ENCODE assay signal across 9 cellular contexts in the genomic region with DNA sequence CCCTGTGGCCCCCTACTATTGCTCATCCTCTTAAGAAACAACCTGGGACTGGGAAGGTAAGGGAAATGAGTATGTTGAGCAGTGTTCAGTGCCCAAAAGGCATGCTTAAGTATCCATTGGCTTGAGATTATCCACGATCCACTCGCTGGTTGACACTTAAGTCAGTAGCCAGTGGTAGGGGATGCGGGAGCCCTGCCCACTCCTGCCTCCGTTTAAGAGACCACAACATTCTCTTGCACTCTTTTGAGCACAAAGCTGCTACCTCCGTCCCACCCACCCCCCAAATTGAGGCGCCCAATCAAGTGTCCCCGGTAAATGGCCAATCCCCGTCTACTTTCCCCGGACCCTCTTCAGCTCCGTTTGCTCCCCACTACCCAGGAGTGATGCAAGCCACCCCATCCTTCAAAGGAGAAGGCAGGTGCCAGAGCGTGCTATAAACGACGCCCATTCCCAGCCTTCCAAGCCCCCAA. TPM values are rescaled to one million over a fixed set of nuclear protein-coding genes. Genes with fewer than 3 reads are reported as not detected.
DNase-seq lines count a peak whose midpoint lies in the region; ATAC-seq and FAIRE-seq lines count a peak whose summit lies in the region.
"Had no signal": no experiment of that assay in that cellular context is flagged by ENCODE, and none has a peak within 500 bp of the region (broad histone marks: within the 10 kb centered on the region; RNA-seq: fewer than 3 reads in every experiment).

No MANE protein-coding gene starts in this region.

- H3K4me3 Mint-ChIP-seq in dendritic cell treated with granulocyte-macrophage colony-stimulating factor and Interleukin-4, amounts not matched to agents 40 ng/mL and 50 ng/mL, for 4 days = peak overlapping the region; percentile 91
- peak overlapping the region; percentile 87 for H3K4me3 Mint-ChIP-seq in natural killer cell treated with Interleukin-12 subunit alpha and Interleukin-12 subunit beta and Interleukin-15 and Interleukin-18, amount 100 ng/mL, for 72 hours

- peaks cover 14% of the 10 kb centered on the region for H3K36me3 ChIP-seq in MG63

- peaks cover 34% of the 10 kb centered on the region for H3K36me3 Mint-ChIP-seq in dendritic cell treated with granulocyte-macrophage colony-stimulating factor and Interleukin-4, amounts not matched to agents 40 ng/mL and 50 ng/mL, for 4 days (ENCODE audit: low read depth)
- peaks cover 5% of the 10 kb centered on the region for H3K36me3 Mint-ChIP-seq in natural killer cell treated with Interleukin-12 subunit alpha and Interleukin-12 subunit beta and Interleukin-15 and Interleukin-18, amount 100 ng/mL, for 72 hours

- no peaks in the 10 kb centered on the region for H3K27me3 ChIP-seq in MG63

- no peaks in the 10 kb centered on the region for H3K9me3 ChIP-seq in MG63

- peaks cover 12% of the 10 kb centered on the region for H3K4me1 Mint-ChIP-seq in dendritic cell treated with granulocyte-macrophage colony-stimulating factor and Interleukin-4, amounts not matched to agents 40 ng/mL and 50 ng/mL, for 4 days (ENCODE audit: low read depth)
- peaks cover 0 to 8% of the 10 kb centered on the region in 2 donors for H3K4me1 Mint-ChIP-seq in natural killer cell treated with Interleukin-12 subunit alpha and Interleukin-12 subunit beta and Interleukin-15 and Interleukin-18, amount 100 ng/mL, for 72 hours (ENCODE audit: low read depth in 2 of 2)

- no peaks in the 10 kb centered on the region for H3K9me3 Mint-ChIP-seq in dendritic cell treated with granulocyte-macrophage colony-stimulating factor and Interleukin-4, amounts not matched to agents 40 ng/mL and 50 ng/mL, for 4 days
- H3K9me3 Mint-ChIP-seq in natural killer cell treated with Interleukin-12 subunit alpha and Interleukin-12 subunit beta and Interleukin-15 and Interleukin-18, amount 100 ng/mL, for 72 hours = no peaks in the 10 kb centered on the region

- H3K27me3 Mint-ChIP-seq in dendritic cell treated with granulocyte-macrophage colony-stimulating factor and Interleukin-4, amounts not matched to agents 40 ng/mL and 50 ng/mL, for 4 days = peaks cover 20% of the 10 kb centered on the region
- peaks cover 0 to 2% of the 10 kb centered on the region in 2 donors for H3K27me3 Mint-ChIP-seq in natural killer cell treated with Interleukin-12 subunit alpha and Interleukin-12 subunit beta and Interleukin-15 and Interleukin-18, amount 100 ng/mL, for 72 hours

- peak overlapping the region; percentile 91 for H3K27ac Mint-ChIP-seq in dendritic cell treated with granulocyte-macrophage colony-stimulating factor and Interleukin-4, amounts not matched to agents 40 ng/mL and 50 ng/mL, for 4 days
- peak overlapping the region; percentile 77 to 86 for H3K27ac Mint-ChIP-seq in natural killer cell treated with Interleukin-12 subunit alpha and Interleukin-12 subunit beta and Interleukin-15 and Interleukin-18, amount 100 ng/mL, for 72 hours

- intact Hi-C loops in dendritic cell treated with granulocyte-macrophage colony-stimulating factor and Interleukin-4, amounts not matched to agents 40 ng/mL and 50 ng/mL, for 4 days (cut with micrococcal nuclease) = no loop called here

- no peak for ATAC-seq in natural killer cell treated with Interleukin-12 subunit alpha and Interleukin-12 subunit beta and Interleukin-15 and Interleukin-18, amount 100 ng/mL, for 72 hours
- ATAC-seq in esophagus mucosa = no peak

- DNase-seq in GM18507 (ENCODE audit: extremely low spot score, insufficient read length, low read depth) = no peak
- peak; percentile 3 for DNase-seq in MG63
- DNase-seq in natural killer cell treated with Interleukin-12 subunit alpha and Interleukin-12 subunit beta and Interleukin-15 and Interleukin-18, amount 100 ng/mL, for 72 hours (ENCODE audit: low spot score) = no peak
- no peak for DNase-seq in NCI-H146 treated with DMSO at 0.1 percent for 48 hours (lab: John Stamatoyannopoulos, UW; ENCODE audit: unreplicated experiment)
- no peak for DNase-seq in HuH-7.5 (ENCODE audit: low spot score)
- no peak for DNase-seq in cortex of kidney (lab: John Stamatoyannopoulos, UW)

- peak overlapping the region; percentile 60 for H3K4me3 ChIP-seq in MG63

- FAIRE-seq in GM18507 (lab: Jason Lieb, UNC) = peak; percentile 5
- FAIRE-seq: TTC549 had no signal

RNA-seq across cellular contexts. Expression of gene UTP14A, which starts 25.0 kb away (rescaled TPM):
- 15.0 and 15.3 TPM in 2 replicates for total RNA-seq in MG63 (2014; rRNA removed; shearing (Covaris generic); ENCODE audit: low replicate concordance)
- 10 to 100 TPM; 31.5 to 54.8 TPM for total RNA-seq in natural killer cell treated with Interleukin-12 subunit alpha and Interleukin-12 subunit beta and Interleukin-15 and Interleukin-18, amount 100 ng/mL, for 72 hours
- total RNA-seq in esophagus mucosa = 17.7 TPM

RNA-seq across cellular contexts. Expression of gene BCORL1, which starts 51.5 kb away (rescaled TPM):
- 0.13 and 0.39 TPM in 2 replicates for total RNA-seq in MG63 (2014; rRNA removed; shearing (Covaris generic); ENCODE audit: low replicate concordance)
- 10 to 100 TPM in 1 of 2 donors, 1 to 10 TPM in 1; 9.9 to 18.8 TPM for total RNA-seq in natural killer cell treated with Interleukin-12 subunit alpha and Interleukin-12 subunit beta and Interleukin-15 and Interleukin-18, amount 100 ng/mL, for 72 hours
- 2.6 TPM for total RNA-seq in esophagus mucosa
